In genomic region chr12:123822804-123823203, GRCh38 we compare ENCODE assay signal across 27 cellular contexts.
DNase-seq lines count a peak whose midpoint lies in the region; ATAC-seq, FAIRE-seq and TF ChIP-seq lines count a peak whose summit lies in the region.
"Had no signal": no experiment of that assay in that cellular context is flagged by ENCODE, and none has a peak within 500 bp of the region (broad histone marks: within the 10 kb centered on the region; RNA-seq: fewer than 3 reads in every experiment).

No MANE protein-coding gene starts in this region.

- H2AK5ac ChIP-seq in trophoblast cell (ENCODE audit: low read length) = no peak overlapping the region

- H3K9ac ChIP-seq in HepG2 (ENCODE audit: insufficient read depth, low read depth, low read length) (no peak overlapping the region), trophoblast cell (ENCODE audit: low read length) (peak overlapping the region; percentile 23)
- H3K9ac ChIP-seq: BLaER1 had no signal

- in situ Hi-C loops in HepG2 (cut with HindIII; ENCODE audit: extremely low pct_ligation_motif_present, low pct_unique_long_range_greater_than_20kb) = no loop called here

- peak; percentile 15 for FAIRE-seq in HepG2 (lab: Jason Lieb, UNC)
- FAIRE-seq: A204.1, GM12878, GM12892, GM18507 had no signal

- DNase-seq in left colon (no peak), HepG2 (ENCODE audit: low spot score) (peak; percentile 58), trophoblast cell (no peak), NCI-H2171 (lab: John Stamatoyannopoulos, UW) (no peak), LoVo (ENCODE audit: low spot score) (no peak), heart left ventricle (no peak)
- DNase-seq: 8988T; ACHN; BE2C; C1 segment of cervical spinal cord; CD4-positive, alpha-beta memory T cell; CD4-positive, CD25-positive, alpha-beta regulatory T cell; CD8-positive, alpha-beta memory T cell; COR-L47; DMS 273 treated with DMSO at 0.1 percent for 48 hours; DMS153; DMS53; DMS79; DND-41; EL; GDM1 had no signal

- no peak overlapping the region for H4K12ac ChIP-seq in trophoblast cell (ENCODE audit: low read depth, low read length)

- no peak for TF ChIP-seq CTCF in HepG2 (CRISPR knock-in tag; IDR thresholded peaks at IDR 0.05)
- TF ChIP-seq CTCF in heart left ventricle (IDR thresholded peaks at IDR 0.05) = no peak

- WGBS in HepG2 (ENCODE audit: low lambda C conversion rate) = 3% methylated on average over 5 of the region's 6 CpGs
- WGBS in trophoblast cell (ENCODE audit: extremely low coverage, insufficient coverage, insufficient read length) = no CpG with 5 or more reads among the region's 6 CpGs
- 79 to 91% (median 86%) methylated on average over 6 of the region's 6 CpGs for WGBS in heart left ventricle, 4 donors

- H3K4me1 ChIP-seq in HepG2 (ENCODE audit: insufficient read depth, low read length) = peaks cover 9% of the 10 kb centered on the region
- H3K4me1 ChIP-seq in trophoblast cell (ENCODE audit: control insufficient read depth in 1 of 2, insufficient read depth in 2 of 2, low read length in 2 of 2) = no peaks in the 10 kb centered on the region
- no peaks in the 10 kb centered on the region for H3K4me1 ChIP-seq in heart left ventricle
- H3K4me1 ChIP-seq: BE2C had no signal

- no peak overlapping the region for H3K18ac ChIP-seq in trophoblast cell (ENCODE audit: low read length)

- no peak for TF ChIP-seq RAD21 in HepG2 (CRISPR knock-in tag; IDR thresholded peaks at IDR 0.05)

- no peaks in the 10 kb centered on the region for H3K36me3 ChIP-seq in HepG2 (replicated peaks in 1 of 2; ENCODE audit: control insufficient read depth in 1 of 2, insufficient read depth in 2 of 2, low read length in 2 of 2)
- H3K36me3 ChIP-seq in trophoblast cell (ENCODE audit: control insufficient read depth in 1 of 2, insufficient read depth in 2 of 2, low read length in 2 of 2) = no peaks in the 10 kb centered on the region
- H3K36me3 ChIP-seq in heart left ventricle = no peaks in the 10 kb centered on the region
- H3K36me3 ChIP-seq: BE2C, BLaER1 had no signal

- no peak overlapping the region for H4K91ac ChIP-seq in trophoblast cell (ENCODE audit: low read depth, low read length)

- H3K4me2 ChIP-seq in HepG2 (ENCODE audit: low read depth, low read length) (peak overlapping the region; percentile 53), trophoblast cell (ENCODE audit: low read length) (no peak overlapping the region)
- H3K4me2 ChIP-seq: BLaER1 had no signal

- POLR2A ChIA-PET in HepG2 (lab: Yijun Ruan, JAX) = no interaction called here

- TF ChIP-seq EP300 in HepG2 (IDR thresholded peaks at IDR 0.05; ENCODE audit: low read depth in 2 of 2, low read length in 2 of 2) = no peak
- no peak for TF ChIP-seq EP300 in HepG2 (CRISPR knock-in tag; IDR thresholded peaks at IDR 0.05; ENCODE audit: borderline replicate concordance)

- no peak overlapping the region for H3K4ac ChIP-seq in trophoblast cell (ENCODE audit: low read depth, low read length)

- H3K27ac ChIP-seq in HepG2 (ENCODE audit: extremely low read length, insufficient read depth, low read length) = no peak overlapping the region
- no peak overlapping the region for H3K27ac ChIP-seq in trophoblast cell (ENCODE audit: low read depth, low read length)
- H3K27ac ChIP-seq in heart left ventricle = no peak overlapping the region
- H3K27ac ChIP-seq: BLaER1 had no signal

- H3K14ac ChIP-seq in trophoblast cell (ENCODE audit: low read length) = no peak overlapping the region

- CTCF ChIA-PET in HepG2 (lab: Yijun Ruan, JAX; ENCODE audit: low intra/inter-chr PET ratio, low total read pairs) = no interaction called here

- no peak overlapping the region for H2BK120ac ChIP-seq in trophoblast cell (ENCODE audit: insufficient read depth, low read length, poor library complexity)

- H3K4me3 ChIP-seq in HepG2 (replicated peaks in 1 of 3; ENCODE audit: insufficient read depth in 1 of 3, low read depth in 2 of 3, low read length in 3 of 3) (peak overlapping the region in 1 of 3 experiments; percentile 14; a peak in 1 of 6 replicates), trophoblast cell (ENCODE audit: low read depth, low read length) (no peak overlapping the region), heart left ventricle (no peak overlapping the region)
- H3K4me3 ChIP-seq: BLaER1, GM12878 had no signal

- no peaks in the 10 kb centered on the region for H3K79me1 ChIP-seq in trophoblast cell (ENCODE audit: low read length)

- H3K23ac ChIP-seq in trophoblast cell (ENCODE audit: low read length) = no peak overlapping the region

- no peak overlapping the region for H2BK5ac ChIP-seq in trophoblast cell (ENCODE audit: low read depth, low read length, poor library complexity)

- H2BK12ac ChIP-seq in trophoblast cell (ENCODE audit: low read length) = no peak overlapping the region

- intact Hi-C loops in left colon (cut with DNase I, micrococcal nuclease) (no loop called here), HepG2 (cut with micrococcal nuclease; ENCODE audit: unreplicated experiment) (no loop called here), heart left ventricle (cut with DNase I) (no loop called here)

- no peak overlapping the region for H4K8ac ChIP-seq in trophoblast cell (ENCODE audit: low read depth, low read length)

- no peak for TF ChIP-seq POLR2A in HepG2 (IDR thresholded peaks at IDR 0.05; ENCODE audit: insufficient read depth in 1 of 2, low read depth in 2 of 2, low read length in 2 of 2)
- TF ChIP-seq POLR2A in heart left ventricle (IDR thresholded peaks at IDR 0.05) = no peak

- H3K9me3 ChIP-seq in HepG2 (ENCODE audit: low read length) = peaks cover 5% of the 10 kb centered on the region; the same call in 1 of the 2 replicates
- peaks cover 17% of the 10 kb centered on the region for H3K9me3 ChIP-seq in trophoblast cell (ENCODE audit: insufficient read depth, low read depth, low read length)
- H3K9me3 ChIP-seq in heart left ventricle = peaks cover 0 to 10% (median 0%) of the 10 kb centered on the region in 12 donors
- H3K9me3 ChIP-seq: BE2C had no signal

- H3K79me2 ChIP-seq in HepG2 (ENCODE audit: insufficient read depth, low read length) = no peaks in the 10 kb centered on the region
- no peaks in the 10 kb centered on the region for H3K79me2 ChIP-seq in trophoblast cell (ENCODE audit: control insufficient read depth, insufficient read depth, low read length, poor library complexity)

- no TSS peak for BruUV-seq in HepG2 (replicated peaks; lab: Mats Ljungman, UMichigan)

- H4K20me1 ChIP-seq in HepG2 (ENCODE audit: insufficient read depth, low read length) = no peaks in the 10 kb centered on the region
- H4K20me1 ChIP-seq: BLaER1 had no signal

- H3K27me3 ChIP-seq in HepG2 (ENCODE audit: control insufficient read depth in 1 of 2, insufficient read depth in 2 of 2, low read length in 2 of 2) = no peaks in the 10 kb centered on the region
- H3K27me3 ChIP-seq in trophoblast cell (ENCODE audit: insufficient read depth, low read length) = peaks cover 3% of the 10 kb centered on the region
- peaks cover 0 to 5% (median 0%) of the 10 kb centered on the region in 9 donors for H3K27me3 ChIP-seq in heart left ventricle
- H3K27me3 ChIP-seq: BE2C, BLaER1 had no signal

- no peak overlapping the region for H2AFZ ChIP-seq in HepG2 (ENCODE audit: low read length)
- no peak overlapping the region for H2AFZ ChIP-seq in trophoblast cell (ENCODE audit: insufficient read depth, low read length, poor library complexity)

- ATAC-seq in left colon (peak; percentile 62), HepG2 (peak; percentile 86), HG03045 (IDR thresholded peaks at IDR 0.05; ENCODE audit: unreplicated experiment) (no peak), heart left ventricle (no peak)
- ATAC-seq: GM12878 had no signal

TF ChIP-seq in HepG2, 621 proteins besides CTCF, POLR2A, EP300 and RAD21 (continues in another document):
- TF ChIP-seq PCBP1 (IDR thresholded peaks at IDR 0.05; ENCODE audit: borderline replicate concordance, low read depth, low read length) = no peak
- peak; percentile 52 for TF ChIP-seq ZNF263 (CRISPR knock-in tag; IDR thresholded peaks at IDR 0.05)
- no peak for TF ChIP-seq KDM2A (CRISPR knock-in tag; IDR thresholded peaks at IDR 0.05; ENCODE audit: borderline replicate concordance, low read depth)
- TF ChIP-seq ZMAT3 (CRISPR knock-in tag; conservative IDR thresholded peaks at IDR 0.05) = 0 out of 2 replicates have a peak, but pooled peaks have one; percentile 20
- TF ChIP-seq GATAD2A (CRISPR knock-in tag; IDR thresholded peaks at IDR 0.05) = 0 out of 2 replicates have a peak, but pooled peaks have one; percentile 16
- peak; percentile 14; the same call in 1 of the 2 replicates for TF ChIP-seq HNF4G (IDR thresholded peaks at IDR 0.05; ENCODE audit: borderline replicate concordance, low read depth, low read length)
- no peak for TF ChIP-seq HNF4G (CRISPR knock-in tag; IDR thresholded peaks at IDR 0.05; ENCODE audit: borderline replicate concordance, low read depth)
- TF ChIP-seq ZNF292 (CRISPR knock-in tag; IDR thresholded peaks at IDR 0.05; ENCODE audit: borderline replicate concordance, low read depth) = 0 out of 2 replicates have a peak, but pooled peaks have one; percentile 36
- peak; percentile 69 for TF ChIP-seq SALL1 (CRISPR knock-in tag; IDR thresholded peaks at IDR 0.05)
- no peak for TF ChIP-seq ZNF34 (CRISPR knock-in tag; IDR thresholded peaks at IDR 0.05; ENCODE audit: borderline replicate concordance)
- peak; percentile 53; the same call in 1 of the 2 replicates for TF ChIP-seq PATZ1 (CRISPR knock-in tag; IDR thresholded peaks at IDR 0.05)
- peak; percentile 52; the same call in 1 of the 2 replicates for TF ChIP-seq HNF4A (CRISPR knock-in tag; IDR thresholded peaks at IDR 0.05)
- no peak for TF ChIP-seq ZNF557 (CRISPR knock-in tag; IDR thresholded peaks at IDR 0.05)
- TF ChIP-seq ZNF180 (CRISPR knock-in tag; IDR thresholded peaks at IDR 0.05; ENCODE audit: borderline replicate concordance, low read depth) = no peak

Comparison
In these comparisons a context has a peak if more than half of its experiments do, and no peak if none do; other contexts are left out.
1. ATAC-seq: peak in left colon (single experiment) and HepG2 (single experiment); none in HG03045 (single experiment) and heart left ventricle (0 of 4).